2 cellular contexts compared by ENCODE assay signal in the genomic region with DNA sequence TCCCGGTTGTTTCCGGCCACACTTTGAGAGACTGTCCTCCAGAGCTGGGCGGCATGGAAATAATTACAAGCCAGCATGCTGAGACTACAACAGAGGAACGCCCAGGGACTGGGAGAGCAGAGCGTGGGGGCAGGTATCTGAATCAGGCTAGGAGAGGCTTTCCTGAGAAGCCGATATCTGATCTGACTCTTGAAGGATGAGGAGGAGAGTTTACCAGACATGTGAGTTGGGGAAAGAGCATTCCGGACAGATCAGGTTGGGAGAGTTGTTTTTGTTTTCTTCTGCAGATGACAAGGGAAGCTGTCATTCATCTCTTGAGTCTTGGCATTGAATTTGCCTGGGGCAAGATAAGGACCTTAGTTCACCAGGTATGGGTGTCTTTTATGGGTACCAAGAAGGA.
TF ChIP-seq lines count a peak whose summit lies in the region.

No MANE protein-coding gene starts in this region.

TF ChIP-seq in liver, 16 proteins besides CTCF, POLR2A, EP300 and RAD21:
- TF ChIP-seq EGR1 (IDR thresholded peaks at IDR 0.05; ENCODE audit: low read depth in 2 of 2), result no peak
- TF ChIP-seq FOXA2 (IDR thresholded peaks at IDR 0.05), result no peak
- no peak for TF ChIP-seq FOXA1 (IDR thresholded peaks at IDR 0.05)
TF ChIP-seq in liver: peak in this region for 0.

TF ChIP-seq in HepG2, 621 proteins besides CTCF, POLR2A, EP300 and RAD21:
- TF ChIP-seq NFE2 (CRISPR knock-in tag; IDR thresholded peaks at IDR 0.05) (no peak), KDM3A (CRISPR knock-in tag; IDR thresholded peaks at IDR 0.05; ENCODE audit: low read depth) (no peak), SOX6 (IDR thresholded peaks at IDR 0.05) (no peak), SOX6 (CRISPR knock-in tag; IDR thresholded peaks at IDR 0.05) (no peak), AGO1 (IDR thresholded peaks at IDR 0.05; ENCODE audit: low read depth, low read length, poor library complexity, severe bottlenecking) (no peak), NCOA5 (CRISPR knock-in tag; IDR thresholded peaks at IDR 0.05) (no peak), HES4 (CRISPR knock-in tag; IDR thresholded peaks at IDR 0.05; ENCODE audit: borderline replicate concordance) (no peak), JUNB (CRISPR knock-in tag; IDR thresholded peaks at IDR 0.05; ENCODE audit: borderline replicate concordance) (no peak), KDM5B (CRISPR knock-in tag; IDR thresholded peaks at IDR 0.05; ENCODE audit: borderline replicate concordance) (no peak), NFATC3 (CRISPR knock-in tag; IDR thresholded peaks at IDR 0.05) (no peak), NR2F6 (IDR thresholded peaks at IDR 0.05) (no peak), NR2F6 (CRISPR knock-in tag; IDR thresholded peaks at IDR 0.05) (no peak), CSRNP1 (CRISPR knock-in tag; IDR thresholded peaks at IDR 0.05) (no peak), MTF1 (CRISPR knock-in tag; IDR thresholded peaks at IDR 0.05) (no peak), BRD4 (CRISPR knock-in tag; IDR thresholded peaks at IDR 0.05) (no peak), ZNF709 (CRISPR knock-in tag; IDR thresholded peaks at IDR 0.05) (no peak), ZBTB42 (CRISPR knock-in tag; IDR thresholded peaks at IDR 0.05) (no peak), GPN1 (CRISPR knock-in tag; IDR thresholded peaks at IDR 0.05; ENCODE audit: borderline replicate concordance) (no peak), GABPB1 (CRISPR knock-in tag; IDR thresholded peaks at IDR 0.05) (no peak), HOXA9 (CRISPR knock-in tag; IDR thresholded peaks at IDR 0.05; ENCODE audit: borderline replicate concordance) (no peak)
- TF ChIP-seq, protein P1, sequence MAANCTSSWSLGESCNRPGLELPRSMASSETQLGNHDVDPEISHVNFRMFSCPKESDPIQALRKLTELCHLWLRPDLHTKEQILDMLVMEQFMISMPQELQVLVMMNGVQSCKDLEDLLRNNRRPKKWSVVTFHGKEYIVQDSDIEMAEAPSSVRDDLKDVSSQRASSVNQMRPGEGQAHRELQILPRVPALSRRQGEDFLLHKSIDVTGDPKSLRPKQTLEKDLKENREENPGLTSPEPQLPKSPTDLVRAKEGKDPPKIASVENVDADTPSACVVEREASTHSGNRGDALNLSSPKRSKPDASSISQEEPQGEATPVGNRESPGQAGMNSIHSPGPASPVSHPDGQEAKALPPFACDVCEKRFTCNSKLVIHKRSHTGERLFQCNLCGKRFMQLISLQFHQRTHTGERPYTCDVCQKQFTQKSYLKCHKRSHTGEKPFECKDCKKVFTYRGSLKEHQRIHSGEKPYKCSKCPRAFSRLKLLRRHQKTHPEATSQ (CRISPR knock-in tag; IDR thresholded peaks at IDR 0.05; ENCODE audit: borderline replicate concordance), result no peak
- TF ChIP-seq, protein P2, sequence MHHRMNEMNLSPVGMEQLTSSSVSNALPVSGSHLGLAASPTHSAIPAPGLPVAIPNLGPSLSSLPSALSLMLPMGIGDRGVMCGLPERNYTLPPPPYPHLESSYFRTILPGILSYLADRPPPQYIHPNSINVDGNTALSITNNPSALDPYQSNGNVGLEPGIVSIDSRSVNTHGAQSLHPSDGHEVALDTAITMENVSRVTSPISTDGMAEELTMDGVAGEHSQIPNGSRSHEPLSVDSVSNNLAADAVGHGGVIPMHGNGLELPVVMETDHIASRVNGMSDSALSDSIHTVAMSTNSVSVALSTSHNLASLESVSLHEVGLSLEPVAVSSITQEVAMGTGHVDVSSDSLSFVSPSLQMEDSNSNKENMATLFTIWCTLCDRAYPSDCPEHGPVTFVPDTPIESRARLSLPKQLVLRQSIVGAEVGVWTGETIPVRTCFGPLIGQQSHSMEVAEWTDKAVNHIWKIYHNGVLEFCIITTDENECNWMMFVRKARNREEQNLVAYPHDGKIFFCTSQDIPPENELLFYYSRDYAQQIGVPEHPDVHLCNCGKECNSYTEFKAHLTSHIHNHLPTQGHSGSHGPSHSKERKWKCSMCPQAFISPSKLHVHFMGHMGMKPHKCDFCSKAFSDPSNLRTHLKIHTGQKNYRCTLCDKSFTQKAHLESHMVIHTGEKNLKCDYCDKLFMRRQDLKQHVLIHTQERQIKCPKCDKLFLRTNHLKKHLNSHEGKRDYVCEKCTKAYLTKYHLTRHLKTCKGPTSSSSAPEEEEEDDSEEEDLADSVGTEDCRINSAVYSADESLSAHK (CRISPR knock-in tag; IDR thresholded peaks at IDR 0.05; ENCODE audit: borderline replicate concordance), result no peak
